Comparison of ENCODE assay signal across 17 cellular contexts in the genomic region with DNA sequence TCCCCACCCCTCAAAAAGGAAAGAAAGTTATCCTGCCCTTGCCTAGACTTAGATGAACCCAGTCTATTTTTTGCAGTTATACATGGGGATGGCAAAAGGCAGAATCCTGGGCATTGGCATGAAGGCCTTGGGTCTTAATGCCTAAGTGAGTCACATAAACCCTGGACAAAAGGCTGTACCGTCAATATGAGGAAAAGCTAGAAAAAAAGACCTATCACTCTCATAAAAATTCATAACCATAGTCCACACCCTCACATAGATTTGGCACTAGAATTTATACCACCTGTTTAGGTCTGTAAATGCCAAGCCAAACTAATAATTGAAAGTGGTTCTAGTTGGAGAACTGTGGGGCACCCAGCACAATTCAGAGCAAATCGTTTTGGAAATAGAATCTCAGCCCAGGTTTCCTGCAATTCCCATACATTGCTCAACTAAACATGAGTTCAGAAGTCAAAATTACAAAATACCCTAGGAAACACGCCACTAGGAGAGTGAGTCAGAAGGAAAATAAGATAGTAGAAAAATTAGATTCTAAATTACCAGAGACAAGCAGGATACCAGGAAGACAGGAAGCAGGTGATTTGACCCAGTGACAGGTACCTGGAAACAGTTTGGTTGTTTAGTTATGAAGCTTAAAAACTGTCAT.
DNase-seq lines count a peak whose midpoint lies in the region; ATAC-seq and TF ChIP-seq lines count a peak whose summit lies in the region.
"Had no signal": no experiment of that assay in that cellular context is flagged by ENCODE, and none has a peak within 500 bp of the region (broad histone marks: within the 10 kb centered on the region; RNA-seq: fewer than 3 reads in every experiment).

No MANE protein-coding gene starts in this region.

- peak; percentile 30 for DNase-seq in AG20443 (ENCODE audit: low spot score)
- peak; percentile 47 for DNase-seq in MG63
- DNase-seq in choroid plexus epithelial cell (ENCODE audit: low read depth): peak; percentile 87
- DNase-seq in left colon: no peak
- no peak for DNase-seq in activated gamma-delta T cell treated with Interleukin-2 at 50 U/mL for 16 hours
- no peak for DNase-seq in mesenteric fat pad (ENCODE audit: low spot score)
- DNase-seq: amygdala; heart right ventricle; kidney glomerular epithelial cell; NCI-H187; NCI-H524; right cardiac atrium; stimulated activated CD4-positive, alpha-beta T cell treated with anti-CD3 and anti-CD28 coated beads, Interleukin-2, amount 100 ng/mL, for 24 hours had no signal

- ATAC-seq in left colon (peak; percentile 72), GM21723 (IDR thresholded peaks at IDR 0.05; ENCODE audit: unreplicated experiment) (no peak), HG03565 (IDR thresholded peaks at IDR 0.05; ENCODE audit: unreplicated experiment) (no peak)
- ATAC-seq: heart right ventricle, right cardiac atrium had no signal

- TF ChIP-seq CTCF in choroid plexus epithelial cell (conservative IDR thresholded peaks at IDR 0.05; ENCODE audit: low read depth, low read length): no peak

- no peaks in the 10 kb centered on the region for H3K27me3 ChIP-seq in MG63
- H3K27me3 ChIP-seq: heart right ventricle, neutrophil had no signal

- peaks cover 4% of the 10 kb centered on the region; the same call in 1 of the 2 replicates for H3K9me3 ChIP-seq in MG63
- H3K9me3 ChIP-seq: heart right ventricle, neutrophil had no signal

- intact Hi-C loops in left colon (cut with DNase I, micrococcal nuclease): no loop called here

- H3K36me3 ChIP-seq in MG63: peaks cover 5% of the 10 kb centered on the region; the same call in 1 of the 2 replicates
- H3K36me3 ChIP-seq: heart right ventricle, neutrophil had no signal

- H3K4me3 ChIP-seq in MG63 (no peak overlapping the region), choroid plexus epithelial cell (ENCODE audit: low read depth, low read length) (no peak overlapping the region)
- H3K4me3 ChIP-seq: coronary artery, heart right ventricle had no signal

Comparison
In these comparisons a context has a peak if more than half of its experiments do, and no peak if none do; other contexts are left out.
1. DNase-seq: peak in AG20443 (single experiment), MG63 (single experiment) and choroid plexus epithelial cell (single experiment); none in left colon (0 of 2), activated gamma-delta T cell treated with Interleukin-2 at 50 U/mL for 16 hours (single experiment) and mesenteric fat pad (single experiment).